32 cellular contexts compared by ENCODE assay signal in the genomic region with DNA sequence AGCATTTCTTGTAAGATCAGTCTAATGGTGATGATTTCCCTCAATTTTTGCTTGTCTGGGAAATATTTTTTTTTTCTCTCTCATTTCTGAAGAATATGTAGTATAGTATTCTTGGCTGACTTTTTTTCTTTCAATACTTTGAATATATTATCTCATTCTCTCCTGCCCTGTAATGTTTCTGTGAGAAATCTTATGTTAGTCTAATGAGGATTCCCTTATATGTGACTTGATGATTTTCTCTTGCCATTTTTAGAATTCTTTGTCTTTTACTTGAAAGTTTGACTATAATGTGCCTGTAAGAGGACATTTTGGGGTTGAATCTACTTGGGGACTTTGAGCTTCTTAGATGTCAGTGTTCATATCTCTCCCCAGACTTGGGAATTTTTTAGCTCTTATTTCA. TPM values are rescaled to one million over a fixed set of nuclear protein-coding genes. Genes with fewer than 3 reads are reported as not detected.
"Had no signal": no experiment of that assay in that cellular context is flagged by ENCODE, and none has a peak within 500 bp of the region (broad histone marks: within the 10 kb centered on the region; RNA-seq: fewer than 3 reads in every experiment).

No MANE protein-coding gene starts in this region.

- H3K27me3 Mint-ChIP-seq: activated CD4-positive, alpha-beta memory T cell treated with anti-CD3 and anti-CD28 coated beads for 36 hours; activated CD8-positive, alpha-beta T cell treated with anti-CD3 and anti-CD28 coated beads for 36 hours; activated naive CD4-positive, alpha-beta T cell treated with anti-CD3 and anti-CD28 coated beads, Interleukin-2, amount 50 U/mL, for 24 hours; activated naive CD8-positive, alpha-beta T cell; T-helper 17 cell had no signal

- H3K36me3 Mint-ChIP-seq: activated naive CD8-positive, alpha-beta T cell treated with anti-CD3 and anti-CD28 coated beads, Interleukin-2, amount 10 ng/mL, durations not matched to agents 7 days and 5 days; brain had no signal

- DNase-seq: activated B cell treated with CpG ODN at 0.5 μM for 24 hours; activated CD4-positive, alpha-beta memory T cell treated with anti-CD3 and anti-CD28 coated beads for 36 hours; activated CD4-positive, alpha-beta T cell treated with anti-CD3 and anti-CD28 coated beads for 4 hours; activated CD4-positive, alpha-beta T cell treated with anti-CD3 and anti-CD28 coated beads, Interleukin-2, amount 10 ng/mL, durations not matched to agents 24 days and 14 days; activated CD4-positive, alpha-beta T cell treated with anti-CD3 and anti-CD28 coated beads, Interleukin-2, amount 50 U/mL, for 1 hour; activated CD4-positive, alpha-beta T cell treated with anti-CD3 and anti-CD28 coated beads, Interleukin-2, amount 50 U/mL, for 4 hours; activated CD4-positive, CD25-positive, alpha-beta regulatory T cell treated with anti-CD3 and anti-CD28 coated beads, Interleukin-2, amount 50 U/mL, for 72 hours; activated CD8-positive, alpha-beta memory T cell treated with anti-CD3 and anti-CD28 coated beads, Interleukin-2, amount 50 U/mL, for 4 hours; activated CD8-positive, alpha-beta T cell treated with anti-CD3 and anti-CD28 coated beads for 36 hours; activated effector memory CD4-positive, alpha-beta T cell treated with Interleukin-2 at 50 U/mL for 16 hours; activated gamma-delta T cell; activated naive CD4-positive, alpha-beta T cell treated with anti-CD3 and anti-CD28 coated beads, Interleukin-2, amount 10 ng/mL, durations not matched to agents 7 days and 5 days; activated naive CD4-positive, alpha-beta T cell treated with Interleukin-2 at 50 U/mL for 16 hours; activated naive CD8-positive, alpha-beta T cell treated with anti-CD3 and anti-CD28 coated beads, Interleukin-2, amount 10 ng/mL, durations not matched to agents 7 days and 5 days; activated naive CD8-positive, alpha-beta T cell treated with anti-CD3 and anti-CD28 coated beads, Interleukin-2, amount 50 U/mL, for 24 hours; activated T-cell treated with anti-CD3 and anti-CD28 coated beads for 4 hours; activated T-cell treated with anti-CD3 and anti-CD28 coated beads, Interleukin-2, amount 50 U/mL, for 1 hour; activated T-cell treated with anti-CD3 and anti-CD28 coated beads, Interleukin-2, amount 50 U/mL, for 4 hours; activated T-cell treated with anti-CD3 and anti-CD28 coated beads, Interleukin-2, amount 50 U/mL, for 72 hours; adrenal gland; amniotic stem cell; caudate nucleus; T-cell; T-helper 17 cell; T-helper 9 cell had no signal

- H3K4me3 Mint-ChIP-seq: activated B cell treated with CpG ODN at 0.5 μM for 24 hours; activated CD4-positive, alpha-beta memory T cell treated with anti-CD3 and anti-CD28 coated beads for 36 hours; activated CD4-positive, alpha-beta T cell treated with anti-CD3 and anti-CD28 coated beads, Interleukin-2, amount 10 ng/mL, durations not matched to agents 24 days and 14 days; activated CD8-positive, alpha-beta T cell treated with anti-CD3 and anti-CD28 coated beads for 36 hours; activated naive CD4-positive, alpha-beta T cell treated with anti-CD3 and anti-CD28 coated beads, Interleukin-2, amount 10 ng/mL, durations not matched to agents 7 days and 5 days; activated naive CD4-positive, alpha-beta T cell treated with anti-CD3 and anti-CD28 coated beads, Interleukin-2, amount 50 U/mL, for 24 hours; activated naive CD8-positive, alpha-beta T cell; activated naive CD8-positive, alpha-beta T cell treated with anti-CD3 and anti-CD28 coated beads, Interleukin-2, amount 10 ng/mL, durations not matched to agents 7 days and 5 days; activated naive CD8-positive, alpha-beta T cell treated with anti-CD3 and anti-CD28 coated beads, Interleukin-2, amount 50 U/mL, for 24 hours; activated T-cell treated with anti-CD3 and anti-CD28 coated beads, Interleukin-2, amount 50 U/mL, for 4 hours; activated T-cell treated with anti-CD3 and anti-CD28 coated beads, Interleukin-2, amount 50 U/mL, for 72 hours; activated T-helper 1 cell treated with anti-CD3 and anti-CD28 coated beads, Interleukin-12 subunit alpha, Interleukin-12 subunit beta, Interleukin-2, Interleukin-4 antibody, amounts not matched to agents 30 ng/mL and 10 ng/mL and 1 ng/mL, durations not matched to agents 14 hours and 24 hours and 36 hours; brain; T-cell; T-helper 17 cell had no signal

- ATAC-seq: activated CD8-positive, alpha-beta T cell treated with anti-CD3 and anti-CD28 coated beads for 36 hours; activated naive CD8-positive, alpha-beta T cell treated with anti-CD3 and anti-CD28 coated beads, Interleukin-2, amount 50 U/mL, for 24 hours; activated T-cell treated with anti-CD3 and anti-CD28 coated beads, Interleukin-2, amount 50 U/mL, for 4 hours; activated T-cell treated with anti-CD3 and anti-CD28 coated beads, Interleukin-2, amount 50 U/mL, for 72 hours; T-cell; T-helper 17 cell had no signal

- H3K4me1 Mint-ChIP-seq: activated B cell treated with CpG ODN at 0.5 μM for 24 hours; activated naive CD8-positive, alpha-beta T cell treated with anti-CD3 and anti-CD28 coated beads, Interleukin-2, amount 10 ng/mL, durations not matched to agents 7 days and 5 days had no signal

- H3K27ac Mint-ChIP-seq: activated B cell treated with CpG ODN at 0.5 μM for 24 hours; activated CD4-positive, alpha-beta memory T cell treated with anti-CD3 and anti-CD28 coated beads for 36 hours; activated CD4-positive, alpha-beta T cell treated with anti-CD3 and anti-CD28 coated beads, Interleukin-2, amount 10 ng/mL, durations not matched to agents 24 days and 14 days; activated CD8-positive, alpha-beta T cell treated with anti-CD3 and anti-CD28 coated beads for 36 hours; activated naive CD4-positive, alpha-beta T cell treated with anti-CD3 and anti-CD28 coated beads, Interleukin-2, amount 10 ng/mL, durations not matched to agents 7 days and 5 days; activated naive CD4-positive, alpha-beta T cell treated with anti-CD3 and anti-CD28 coated beads, Interleukin-2, amount 50 U/mL, for 24 hours; activated naive CD8-positive, alpha-beta T cell; activated naive CD8-positive, alpha-beta T cell treated with anti-CD3 and anti-CD28 coated beads, Interleukin-2, amount 10 ng/mL, durations not matched to agents 7 days and 5 days; activated naive CD8-positive, alpha-beta T cell treated with anti-CD3 and anti-CD28 coated beads, Interleukin-2, amount 50 U/mL, for 24 hours; activated T-cell treated with anti-CD3 and anti-CD28 coated beads, Interleukin-2, amount 50 U/mL, for 72 hours; activated T-helper 1 cell treated with anti-CD3 and anti-CD28 coated beads, Interleukin-12 subunit alpha, Interleukin-12 subunit beta, Interleukin-2, Interleukin-4 antibody, amounts not matched to agents 30 ng/mL and 10 ng/mL and 1 ng/mL, durations not matched to agents 14 hours and 24 hours and 36 hours; activated T-helper 2 cell treated with anti-CD3 and anti-CD28 coated beads, Interferon-gamma antibody, Interleukin-2, Interleukin-4, amounts not matched to agents 10 μg/mL and 5 μg/mL and 100 μg/mL, durations not matched to agents 14 hours and 24 hours and 36 hours; brain; T-cell; T-helper 17 cell had no signal

RNA-seq across cellular contexts. Expression of gene PCBP3, which starts 40.0 kb away (rescaled TPM):
- total RNA-seq: activated B cell treated with CpG ODN at 0.5 μM for 24 hours, ascending aorta, bronchial epithelial cell had no signal
